ENCODE assay signal across 27 cellular contexts in genomic region chr12:65712264-65713004, GRCh38.
"Had no signal": no experiment of that assay in that cellular context is flagged by ENCODE, and none has a peak within 500 bp of the region (broad histone marks: within the 10 kb centered on the region; RNA-seq: fewer than 3 reads in every experiment).

No MANE protein-coding gene starts in this region.

- H3K4me1 Mint-ChIP-seq: activated CD4-positive, alpha-beta memory T cell treated with anti-CD3 and anti-CD28 coated beads, Interleukin-2, amount 10 ng/mL, durations not matched to agents 7 days and 5 days; activated CD4-positive, alpha-beta T cell treated with anti-CD3 and anti-CD28 coated beads, Interleukin-2, amount 10 ng/mL, durations not matched to agents 7 days and 5 days; activated T-helper 17 cell treated with anti-CD3 and anti-CD28 coated beads, Interleukin-2, amount 50 U/mL, for 72 hours had no signal

- H3K9me3 Mint-ChIP-seq: activated CD4-positive, alpha-beta memory T cell treated with anti-CD3 and anti-CD28 coated beads, Interleukin-2, amount 10 ng/mL, durations not matched to agents 7 days and 5 days; activated CD4-positive, alpha-beta T cell treated with anti-CD3 and anti-CD28 coated beads, Interleukin-2, amount 10 ng/mL, durations not matched to agents 7 days and 5 days; activated T-cell treated with anti-CD3 and anti-CD28 coated beads, Interleukin-2, amount 50 U/mL, for 4 hours had no signal

- H3K27ac ChIP-seq: body of pancreas, esophagus squamous epithelium, gastroesophageal sphincter, VCaP had no signal

- H3K36me3 Mint-ChIP-seq: activated naive CD8-positive, alpha-beta T cell; WTC11 had no signal

- H3K4me1 ChIP-seq: body of pancreas, esophagus squamous epithelium, gastroesophageal sphincter had no signal

- H3K27ac Mint-ChIP-seq: activated CD4-positive, alpha-beta memory T cell treated with anti-CD3 and anti-CD28 coated beads, Interleukin-2, amount 10 ng/mL, durations not matched to agents 7 days and 5 days; activated CD4-positive, alpha-beta T cell treated with anti-CD3 and anti-CD28 coated beads, Interleukin-2, amount 10 ng/mL, durations not matched to agents 7 days and 5 days; activated naive CD8-positive, alpha-beta T cell; activated T-helper 17 cell treated with anti-CD3 and anti-CD28 coated beads, Interleukin-2, amount 50 U/mL, for 72 hours; effector memory CD8-positive, alpha-beta T cell; WTC11 had no signal

- H3K4me3 Mint-ChIP-seq: activated CD4-positive, alpha-beta memory T cell treated with anti-CD3 and anti-CD28 coated beads, Interleukin-2, amount 10 ng/mL, durations not matched to agents 7 days and 5 days; activated CD4-positive, alpha-beta T cell treated with anti-CD3 and anti-CD28 coated beads, Interleukin-2, amount 10 ng/mL, durations not matched to agents 7 days and 5 days; activated naive CD8-positive, alpha-beta T cell; activated T-cell treated with anti-CD3 and anti-CD28 coated beads, Interleukin-2, amount 50 U/mL, for 4 hours; activated T-helper 17 cell treated with anti-CD3 and anti-CD28 coated beads, Interleukin-2, amount 50 U/mL, for 72 hours; effector memory CD8-positive, alpha-beta T cell; WTC11 had no signal

- H3K27me3 Mint-ChIP-seq: activated CD4-positive, alpha-beta memory T cell treated with anti-CD3 and anti-CD28 coated beads, Interleukin-2, amount 10 ng/mL, durations not matched to agents 7 days and 5 days had no signal

- H3K9me3 ChIP-seq: body of pancreas, esophagus squamous epithelium, gastroesophageal sphincter had no signal

- H3K36me3 ChIP-seq: esophagus squamous epithelium, gastroesophageal sphincter had no signal

- DNase-seq: activated CD4-positive, alpha-beta memory T cell treated with anti-CD3 and anti-CD28 coated beads, Interleukin-2, amount 10 ng/mL, durations not matched to agents 7 days and 5 days; activated CD4-positive, alpha-beta T cell treated with anti-CD3 and anti-CD28 coated beads for 1 hour; activated CD4-positive, alpha-beta T cell treated with anti-CD3 and anti-CD28 coated beads for 4 hours; activated CD4-positive, alpha-beta T cell treated with anti-CD3 and anti-CD28 coated beads, Interleukin-2, amount 10 ng/mL, durations not matched to agents 7 days and 5 days; activated CD4-positive, alpha-beta T cell treated with anti-CD3 and anti-CD28 coated beads, Interleukin-2, amount 50 U/mL, for 4 hours; activated effector memory CD4-positive, alpha-beta T cell treated with Interleukin-2 at 50 U/mL for 16 hours; activated gamma-delta T cell treated with Interleukin-2 at 50 U/mL for 16 hours; activated naive CD4-positive, alpha-beta T cell treated with anti-CD3 and anti-CD28 coated beads, Interleukin-2, amount 50 U/mL, for 16 hours; activated naive CD4-positive, alpha-beta T cell treated with Interleukin-2 at 50 U/mL for 16 hours; activated T-cell treated with anti-CD3 and anti-CD28 coated beads, Interleukin-2, amount 50 U/mL, for 4 hours; amygdala; aorta; body of pancreas; caudate nucleus; cortex of kidney; dermis blood vessel endothelial cell; effector CD4-positive, alpha-beta T cell; effector memory CD8-positive, alpha-beta T cell; erythroblast; esophagus squamous epithelium; foreskin melanocyte; T-helper 2 cell had no signal

- H3K27me3 ChIP-seq: body of pancreas had no signal

- H3K4me3 ChIP-seq: body of pancreas, esophagus squamous epithelium, gastroesophageal sphincter had no signal
